ENCODE assay signal across 15 cellular contexts in genomic region chr10:16756561-16757221, GRCh38.
DNase-seq lines count a peak whose midpoint lies in the region; FAIRE-seq and TF ChIP-seq lines count a peak whose summit lies in the region.
"Had no signal": no experiment of that assay in that cellular context is flagged by ENCODE, and none has a peak within 500 bp of the region (broad histone marks: within the 10 kb centered on the region; RNA-seq: fewer than 3 reads in every experiment).

No MANE protein-coding gene starts in this region.

- H4K8ac ChIP-seq in mesendoderm (ENCODE audit: low read depth, low read length) = no peak overlapping the region

- H3K27me3 ChIP-seq in brain microvascular endothelial cell (replicated peaks) (no peaks in the 10 kb centered on the region), mesendoderm (ENCODE audit: insufficient read depth, low read length, poor library complexity) (no peaks in the 10 kb centered on the region)
- H3K27me3 ChIP-seq: suprapubic skin had no signal

- H3K9ac ChIP-seq in mesendoderm (ENCODE audit: low read length) = no peak overlapping the region

- 100% methylated on average over 3 of the region's 12 CpGs for WGBS in mesendoderm (ENCODE audit: extremely low coverage, insufficient coverage, low lambda C conversion rate)

- peak overlapping the region; percentile 34 for H3K56ac ChIP-seq in mesendoderm (ENCODE audit: low read length)

- no peak overlapping the region for H4K5ac ChIP-seq in mesendoderm (ENCODE audit: low read length)

- no peaks in the 10 kb centered on the region for H3K79me2 ChIP-seq in mesendoderm (ENCODE audit: control insufficient read depth, insufficient read depth, low read length)

- H2BK15ac ChIP-seq in mesendoderm (replicated peaks; ENCODE audit: low read depth) = no peak overlapping the region

- no peaks in the 10 kb centered on the region for H3K79me1 ChIP-seq in mesendoderm (ENCODE audit: low read length)

- H3K27ac ChIP-seq in brain microvascular endothelial cell (no peak overlapping the region), mesendoderm (ENCODE audit: low read depth, low read length) (no peak overlapping the region)
- H3K27ac ChIP-seq: prostate gland, suprapubic skin had no signal

- in situ Hi-C loops in brain microvascular endothelial cell (cut with HindIII; ENCODE audit: low pct_ligation_motif_present, low sequenced_read_pairs) = no loop called here

- FAIRE-seq in GM18507 (lab: Jason Lieb, UNC) = peak; percentile 12

- H3K4me3 ChIP-seq in brain microvascular endothelial cell (ENCODE audit: low read depth, low read length) (no peak overlapping the region), mesendoderm (ENCODE audit: low read length) (no peak overlapping the region)
- H3K4me3 ChIP-seq: prostate gland, suprapubic skin had no signal

- no peak overlapping the region for H2BK5ac ChIP-seq in mesendoderm (ENCODE audit: low read length)

- no peak for TF ChIP-seq CTCF in brain microvascular endothelial cell (IDR thresholded peaks at IDR 0.05; ENCODE audit: low read depth, low read length, missing control alignments)

- peak; percentile 39 for DNase-seq in AG08395 (ENCODE audit: low spot score)
- DNase-seq in GM18507 (ENCODE audit: extremely low spot score, insufficient read length, low read depth) = no peak
- DNase-seq in brain microvascular endothelial cell = peak; percentile 63
- DNase-seq in mesendoderm = no peak
- no peak for DNase-seq in cortex of kidney (lab: John Stamatoyannopoulos, UW)
- DNase-seq in NCI-H187 (lab: John Stamatoyannopoulos, UW) = no peak
- DNase-seq in NCI-H1092 treated with DMSO at 0.1 percent for 48 hours (lab: John Stamatoyannopoulos, UW) = no peak
- DNase-seq in NCI-H69 (lab: John Stamatoyannopoulos, UW) = no peak
- DNase-seq: activated CD4-positive, CD25-positive, alpha-beta regulatory T cell treated with anti-CD3 and anti-CD28 coated beads, Interleukin-2, amount 50 U/mL, for 72 hours; activated naive CD8-positive, alpha-beta T cell treated with anti-CD3 and anti-CD28 coated beads, Interleukin-2, amount 50 U/mL, for 24 hours; H7; hypothalamus; NCI-H1105 treated with DMSO at 0.1 percent for 48 hours had no signal

- H3K4me2 ChIP-seq in mesendoderm (ENCODE audit: low read length) = no peak overlapping the region

- no peak overlapping the region for H2BK120ac ChIP-seq in mesendoderm (ENCODE audit: low read depth, low read length)

- H3K23ac ChIP-seq in mesendoderm (ENCODE audit: low read length) = no peak overlapping the region

- H2AK5ac ChIP-seq in mesendoderm (ENCODE audit: low read length) = no peak overlapping the region

- no peaks in the 10 kb centered on the region for H3K4me1 ChIP-seq in mesendoderm (ENCODE audit: control insufficient read depth, low read depth, low read length)
- H3K4me1 ChIP-seq: prostate gland, suprapubic skin had no signal

- peaks cover 4% of the 10 kb centered on the region for H3K36me3 ChIP-seq in brain microvascular endothelial cell (replicated peaks)
- no peaks in the 10 kb centered on the region for H3K36me3 ChIP-seq in mesendoderm (ENCODE audit: control insufficient read depth, insufficient read depth, low read length)
- H3K36me3 ChIP-seq: prostate gland had no signal

- no peak overlapping the region for H3K4ac ChIP-seq in mesendoderm (ENCODE audit: low read depth, low read length)

- no peak overlapping the region for H3K18ac ChIP-seq in mesendoderm (ENCODE audit: low read length)

Comparison
In these comparisons a context has a peak if more than half of its experiments do, and no peak if none do; other contexts are left out.
1. DNase-seq: peak in AG08395 (single experiment) and brain microvascular endothelial cell (single experiment); none in GM18507 (single experiment), mesendoderm (single experiment), cortex of kidney (single experiment), NCI-H187 (0 of 2), NCI-H1092 treated with DMSO at 0.1 percent for 48 hours (single experiment) and NCI-H69 (single experiment).